In genomic region chr18:3411854-3412268, GRCh38 we compare ENCODE assay signal across 8 cellular contexts. TPM values are rescaled to one million over a fixed set of nuclear protein-coding genes. Genes with fewer than 3 reads are reported as not detected.
DNase-seq lines count a peak whose midpoint lies in the region; ATAC-seq and TF ChIP-seq lines count a peak whose summit lies in the region.

No MANE protein-coding gene starts in this region.

- no peak for TF ChIP-seq CTCF in HEK293 (tag by site-specific recombination; IDR thresholded peaks at IDR 0.05)

- CTCF ChIA-PET in HEK293 (lab: Yijun Ruan, JAX), result interaction anchor here (0.6 to 1.2 kb wide), 3 partner anchors 33 to 173 kb away, joined by 3 to 4 read pairs (median 4); no protein-coding TSS in a partner anchor

- ATAC-seq in left cardiac atrium (peak; percentile 53 to 95), HG03378 (IDR thresholded peaks at IDR 0.05; ENCODE audit: unreplicated experiment) (no peak), HG02623 (IDR thresholded peaks at IDR 0.05; ENCODE audit: unreplicated experiment) (no peak)

- peak overlapping the region; percentile 12 for H3K4me3 ChIP-seq in HEK293 (ENCODE audit: low read depth, low read length)

- no peaks in the 10 kb centered on the region for H3K36me3 ChIP-seq in HEK293 (ENCODE audit: control insufficient read depth in 2 of 2, insufficient read depth in 1 of 2, low read length in 2 of 2)

- intact Hi-C loops in left cardiac atrium (cut with DNase I), result no loop called here

- H3K9me3 ChIP-seq in HEK293 (ENCODE audit: control insufficient read depth, insufficient read depth, low read depth, low read length), result no peaks in the 10 kb centered on the region

- POLR2A ChIA-PET in HEK293 (lab: Yijun Ruan, JAX), result interaction anchor here (0.5 to 1.4 kb wide), 3 partner anchors 36 to 115 kb away, joined by 3 to 4 read pairs (median 3); no protein-coding TSS in a partner anchor

- peaks cover 8% of the 10 kb centered on the region for H3K4me1 ChIP-seq in HEK293 (ENCODE audit: control insufficient read depth, insufficient read depth, low read length)

- DNase-seq in activated effector memory CD4-positive, alpha-beta T cell treated with anti-CD3 and anti-CD28 coated beads, Interleukin-2, amount 50 U/mL, for 16 hours, result peak; percentile 70
- peak; percentile 39 for DNase-seq in left cardiac atrium
- peak; percentile 10 for DNase-seq in stimulated activated CD4-positive, alpha-beta T cell treated with anti-CD3 and anti-CD28 coated beads, Interleukin-4, amount 100 ng/mL, for 24 hours
- DNase-seq in occipital lobe (lab: John Stamatoyannopoulos, UW), result no peak
- DNase-seq in MV-4-11 (lab: John Stamatoyannopoulos, UW), result no peak

- no peak overlapping the region for H3K27ac ChIP-seq in HEK293 (ENCODE audit: extremely low read depth, low read depth, low read length)

TF ChIP-seq in HEK293, 187 proteins besides CTCF, POLR2A, EP300 and RAD21:
- TF ChIP-seq ZNF600 (tag by site-specific recombination; IDR thresholded peaks at IDR 0.05) (no peak), ZNF24 (tag by site-specific recombination; IDR thresholded peaks at IDR 0.05) (no peak), ZNF174 (tag by site-specific recombination; IDR thresholded peaks at IDR 0.05) (no peak), ZNF558 (tag by site-specific recombination; IDR thresholded peaks at IDR 0.05) (no peak), PRDM4 (tag by site-specific recombination; IDR thresholded peaks at IDR 0.05) (no peak), ZNF548 (tag by site-specific recombination; IDR thresholded peaks at IDR 0.05) (no peak), ZNF629 (tag by site-specific recombination; IDR thresholded peaks at IDR 0.05) (no peak)

RNA-seq across cellular contexts. Expression of gene TGIF1, which starts 38.1 kb away (rescaled TPM):
- total RNA-seq in left cardiac atrium (10 to 100 TPM; 12.0 to 22.9 TPM), occipital lobe (20.6 TPM)

Comparison
In these comparisons a context has a peak if more than half of its experiments do, and no peak if none do; other contexts are left out.
1. DNase-seq: peak in activated effector memory CD4-positive, alpha-beta T cell treated with anti-CD3 and anti-CD28 coated beads, Interleukin-2, amount 50 U/mL, for 16 hours (single experiment), left cardiac atrium (single experiment) and stimulated activated CD4-positive, alpha-beta T cell treated with anti-CD3 and anti-CD28 coated beads, Interleukin-4, amount 100 ng/mL, for 24 hours (single experiment); none in occipital lobe (single experiment) and MV-4-11 (single experiment).
2. ATAC-seq: peak in left cardiac atrium (2 of 2); none in HG03378 (single experiment) and HG02623 (single experiment).